Comparison of ENCODE assay signal across 8 cellular contexts in genomic region chr6:42783177-42783875, GRCh38. TPM values are rescaled to one million over a fixed set of nuclear protein-coding genes. Genes with fewer than 3 reads are reported as not detected.
DNase-seq lines count a peak whose midpoint lies in the region; ATAC-seq lines count a peak whose summit lies in the region.

No MANE protein-coding gene starts in this region.

- H2BK5ac ChIP-seq in mesenchymal stem cell (ENCODE audit: low read depth, low read length, poor library complexity, severe bottlenecking), result peak overlapping the region; percentile 100

- peak overlapping the region; percentile 92 to 99 for H3K14ac ChIP-seq in mesenchymal stem cell (ENCODE audit: low read length in 2 of 2)

- under 1% methylated on average over 50 of the region's 79 CpGs for WGBS in mesenchymal stem cell

- H3K79me1 ChIP-seq in mesenchymal stem cell (replicated peaks; ENCODE audit: low read length, poor library complexity, severe bottlenecking), result peaks cover 7% of the 10 kb centered on the region

- H3K4me1 ChIP-seq in mesenchymal stem cell (ENCODE audit: control insufficient read depth, insufficient read depth, low read depth, low read length), result peaks cover 16% of the 10 kb centered on the region

- peak overlapping the region; percentile 96 for H3K27ac Mint-ChIP-seq in activated CD8-positive, alpha-beta T cell treated with anti-CD3 and anti-CD28 coated beads, Interleukin-2, amount 10 ng/mL, durations not matched to agents 7 days and 5 days
- H3K27ac Mint-ChIP-seq in effector memory CD8-positive, alpha-beta T cell, result peak overlapping the region in 1 of 2 donors; percentile 99

- H3K27ac ChIP-seq in mesenchymal stem cell (ENCODE audit: low read length, poor library complexity, severe bottlenecking), result peak overlapping the region; percentile 75

- peak overlapping the region; percentile 89 for H2BK15ac ChIP-seq in mesenchymal stem cell (ENCODE audit: low read depth, poor library complexity, severe bottlenecking)

- no peaks in the 10 kb centered on the region for H3K9me3 ChIP-seq in mesenchymal stem cell (ENCODE audit: control insufficient read depth, low read length)

- H3K4me1 Mint-ChIP-seq in activated CD8-positive, alpha-beta T cell treated with anti-CD3 and anti-CD28 coated beads, Interleukin-2, amount 10 ng/mL, durations not matched to agents 7 days and 5 days (ENCODE audit: low read depth), result peaks cover 22% of the 10 kb centered on the region
- peaks cover 32 to 37% of the 10 kb centered on the region in 2 donors for H3K4me1 Mint-ChIP-seq in effector memory CD8-positive, alpha-beta T cell (ENCODE audit: low read depth in 2 of 2)

- H3K4me3 ChIP-seq in GM08714 (ENCODE audit: low read length) (peak overlapping the region; percentile 71), mesenchymal stem cell (ENCODE audit: insufficient read depth in 1 of 2, low read depth in 1 of 2, low read length in 2 of 2) (peak overlapping the region; percentile 81 to 96)

- H3K4me3 Mint-ChIP-seq in activated CD8-positive, alpha-beta T cell treated with anti-CD3 and anti-CD28 coated beads, Interleukin-2, amount 10 ng/mL, durations not matched to agents 7 days and 5 days, result peak overlapping the region; percentile 92
- H3K4me3 Mint-ChIP-seq in effector memory CD8-positive, alpha-beta T cell, result no peak overlapping the region

- H3K9me3 Mint-ChIP-seq in activated CD8-positive, alpha-beta T cell treated with anti-CD3 and anti-CD28 coated beads, Interleukin-2, amount 10 ng/mL, durations not matched to agents 7 days and 5 days (ENCODE audit: insufficient read depth), result no peaks in the 10 kb centered on the region
- no peaks in the 10 kb centered on the region for H3K9me3 Mint-ChIP-seq in effector memory CD8-positive, alpha-beta T cell

- peak overlapping the region; percentile 99 to 100 for H3K23ac ChIP-seq in mesenchymal stem cell (ENCODE audit: low read length in 2 of 2)

- H3K4ac ChIP-seq in mesenchymal stem cell (ENCODE audit: low read depth in 1 of 2, low read length in 2 of 2), result peak overlapping the region; percentile 100

- peak overlapping the region; percentile 97 for H3K9ac ChIP-seq in mesenchymal stem cell (ENCODE audit: low read length)

- H4K91ac ChIP-seq in mesenchymal stem cell (ENCODE audit: low read length), result peak overlapping the region; percentile 100

- POLR2A ChIA-PET in activated CD8-positive, alpha-beta T cell treated with anti-CD3 and anti-CD28 coated beads, Interleukin-2, amount 10 ng/mL, durations not matched to agents 7 days and 5 days (lab: Charles Lee), result interaction anchor here (0.5 to 8.5 kb wide), 14 partner anchors 9 to 391 kb away, joined by 3 to 181 read pairs (median 5); partner anchors contain the start of genes CNPY3, RPL7L1 and TBCC

- peaks cover under 1 to 2% of the 10 kb centered on the region in 2 experiments for H3K36me3 ChIP-seq in mesenchymal stem cell (ENCODE audit: control insufficient read depth in 1 of 2, insufficient read depth in 2 of 2, low read depth in 1 of 2, low read length in 2 of 2)

- peak; percentile 64 for DNase-seq in NCI-H510A treated with DMSO at 0.1 percent for 48 hours (lab: John Stamatoyannopoulos, UW)
- DNase-seq in activated CD8-positive, alpha-beta T cell treated with anti-CD3 and anti-CD28 coated beads, Interleukin-2, amount 10 ng/mL, durations not matched to agents 7 days and 5 days, result peak; percentile 76
- DNase-seq in effector memory CD8-positive, alpha-beta T cell, result peak; percentile 75 to 85 (median 81)
- peak; percentile 75 for DNase-seq in mesenchymal stem cell
- DNase-seq in stimulated activated CD8-positive, alpha-beta memory T cell treated with anti-CD3 and anti-CD28 coated beads, Interleukin-12 subunit alpha, Interleukin-12 subunit beta, amount 100 ng/mL, for 1 hour (ENCODE audit: low read depth), result peak; percentile 63

- peaks cover 28% of the 10 kb centered on the region for H3K36me3 Mint-ChIP-seq in activated CD8-positive, alpha-beta T cell treated with anti-CD3 and anti-CD28 coated beads, Interleukin-2, amount 10 ng/mL, durations not matched to agents 7 days and 5 days (ENCODE audit: low read depth)
- H3K36me3 Mint-ChIP-seq in effector memory CD8-positive, alpha-beta T cell (ENCODE audit: insufficient read depth), result peaks cover 2% of the 10 kb centered on the region

- H3K18ac ChIP-seq in mesenchymal stem cell (ENCODE audit: low read depth in 1 of 2, low read length in 2 of 2), result peak overlapping the region; percentile 99 to 100

- H3K4me2 ChIP-seq in mesenchymal stem cell (ENCODE audit: low read length, poor library complexity, severe bottlenecking), result peak overlapping the region; percentile 65

- no peaks in the 10 kb centered on the region for H3K27me3 ChIP-seq in mesenchymal stem cell (ENCODE audit: control insufficient read depth in 1 of 2, insufficient read depth in 1 of 2, low read length in 2 of 2)

- ATAC-seq in HG02970 (IDR thresholded peaks at IDR 0.05; ENCODE audit: low FRiP score, unreplicated experiment) (peak; percentile 41), HG03565 (IDR thresholded peaks at IDR 0.05; ENCODE audit: unreplicated experiment) (no peak)
- peak; percentile 68 for ATAC-seq in activated CD8-positive, alpha-beta T cell treated with anti-CD3 and anti-CD28 coated beads, Interleukin-2, amount 10 ng/mL, durations not matched to agents 7 days and 5 days
- peak; percentile 63 for ATAC-seq in effector memory CD8-positive, alpha-beta T cell (replicated peaks)

- H3K27me3 Mint-ChIP-seq in activated CD8-positive, alpha-beta T cell treated with anti-CD3 and anti-CD28 coated beads, Interleukin-2, amount 10 ng/mL, durations not matched to agents 7 days and 5 days (ENCODE audit: low read depth), result no peaks in the 10 kb centered on the region
- H3K27me3 Mint-ChIP-seq in effector memory CD8-positive, alpha-beta T cell, result no peaks in the 10 kb centered on the region

- peak overlapping the region; percentile 99 for H4K8ac ChIP-seq in mesenchymal stem cell (ENCODE audit: low read length)

- H2BK12ac ChIP-seq in mesenchymal stem cell (ENCODE audit: low read length in 2 of 2), result peak overlapping the region in 1 of 2 experiments; percentile 72

- CTCF ChIA-PET in activated CD8-positive, alpha-beta T cell treated with anti-CD3 and anti-CD28 coated beads, Interleukin-2, amount 10 ng/mL, durations not matched to agents 7 days and 5 days (lab: Charles Lee), result interaction anchor here (1.0 to 1.3 kb wide), 4 partner anchors 12 to 99 kb away, joined by 3 to 4 read pairs (median 4); partner anchors contain the start of gene RPL7L1

- H2AFZ ChIP-seq in mesenchymal stem cell (ENCODE audit: low read depth, low read length), result peak overlapping the region; percentile 71

- H2BK120ac ChIP-seq in mesenchymal stem cell (ENCODE audit: low read depth, low read length), result peak overlapping the region; percentile 99

- H2AK5ac ChIP-seq in mesenchymal stem cell (ENCODE audit: low read length, severe bottlenecking), result peak overlapping the region; percentile 97

RNA-seq across cellular contexts. Expression of gene BICRAL, which starts 1.5 kb away (rescaled TPM):
- total RNA-seq in activated CD8-positive, alpha-beta T cell treated with anti-CD3 and anti-CD28 coated beads, Interleukin-2, amount 10 ng/mL, durations not matched to agents 7 days and 5 days, result 10 to 100 TPM; 18.0 to 18.8 TPM
- 3.9 TPM for polyA plus RNA-seq in mesenchymal stem cell (2013, experiment 1 of 2)
- polyA plus RNA-seq in mesenchymal stem cell (2013, experiment 2 of 2), result 3.5 TPM

RNA-seq across cellular contexts. Expression of gene TBCC, which starts 37.4 kb away (rescaled TPM):
- total RNA-seq in activated CD8-positive, alpha-beta T cell treated with anti-CD3 and anti-CD28 coated beads, Interleukin-2, amount 10 ng/mL, durations not matched to agents 7 days and 5 days, result 10 to 100 TPM; 26.7 to 29.1 TPM
- 20.5 TPM for polyA plus RNA-seq in mesenchymal stem cell (2013, experiment 1 of 2)
- 22.6 TPM for polyA plus RNA-seq in mesenchymal stem cell (2013, experiment 2 of 2)
